In genomic region chr22:43901976-43902643, GRCh38 we compare ENCODE assay signal across 20 cellular contexts. TPM values are rescaled to one million over a fixed set of nuclear protein-coding genes. Genes with fewer than 3 reads are reported as not detected.
A peak's percentile ranks its signal among the peaks of the same experiment; 100 is the strongest.
DNase-seq lines count a peak whose midpoint lies in the region; ATAC-seq, FAIRE-seq and TF ChIP-seq lines count a peak whose summit lies in the region.
"Had no signal": no experiment of that assay in that cellular context is flagged by ENCODE, and none has a peak within 500 bp of the region (broad histone marks: within the 10 kb centered on the region; RNA-seq: fewer than 3 reads in every experiment).

No MANE protein-coding gene starts in this region.

- CTCF ChIA-PET in A549 (lab: Yijun Ruan, JAX): interaction anchor here (1.0 to 7.9 kb wide), 2 partner anchors 18 to 44 kb away, joined by 3 to 97 read pairs; no protein-coding TSS in a partner anchor
- CTCF ChIA-PET in activated CD4-positive, alpha-beta T cell treated with anti-CD3 and anti-CD28 coated beads, Interleukin-2, amount 10 ng/mL, durations not matched to agents 7 days and 5 days (lab: Charles Lee): interaction anchor here (0.8 kb wide), 1 partner anchor 49 kb away, joined by 3 read pairs; no protein-coding TSS in a partner anchor

- no peaks in the 10 kb centered on the region for H3K9me3 ChIP-seq in A549
- no peaks in the 10 kb centered on the region for H3K9me3 ChIP-seq in gastroesophageal sphincter

- TF ChIP-seq POLR2A in A549 (IDR thresholded peaks at IDR 0.05; ENCODE audit: low read length) (no peak), gastroesophageal sphincter (IDR thresholded peaks at IDR 0.05) (no peak)

- H3K27me3 Mint-ChIP-seq in activated CD4-positive, alpha-beta T cell treated with anti-CD3 and anti-CD28 coated beads, Interleukin-2, amount 10 ng/mL, durations not matched to agents 7 days and 5 days: no peaks in the 10 kb centered on the region
- H3K27me3 Mint-ChIP-seq: activated CD4-positive, alpha-beta T cell treated with anti-CD3 and anti-CD28 coated beads, Interleukin-2, amount 10 ng/mL, durations not matched to agents 24 days and 14 days had no signal

- H3K36me3 Mint-ChIP-seq in activated CD4-positive, alpha-beta T cell treated with anti-CD3 and anti-CD28 coated beads, Interleukin-2, amount 10 ng/mL, durations not matched to agents 7 days and 5 days (ENCODE audit: low read depth): no peaks in the 10 kb centered on the region
- H3K36me3 Mint-ChIP-seq: brain had no signal

- H3K27ac ChIP-seq in A549: peak overlapping the region in 1 of 2 experiments; percentile 79; a peak in 4 of 6 replicates
- no peak overlapping the region for H3K27ac ChIP-seq in foreskin keratinocyte
- H3K27ac ChIP-seq in gastroesophageal sphincter: no peak overlapping the region

- H3K4me1 ChIP-seq in A549: peaks cover 38% of the 10 kb centered on the region
- peaks cover 4% of the 10 kb centered on the region for H3K4me1 ChIP-seq in foreskin keratinocyte
- H3K4me1 ChIP-seq in gastroesophageal sphincter: no peaks in the 10 kb centered on the region

- H3K4me2 ChIP-seq in A549: peak overlapping the region; percentile 32; the same call in 2 of the 3 replicates
- H3K4me2 ChIP-seq: GM23338 had no signal

- H3K4me3 ChIP-seq in A549 (no peak overlapping the region), gastroesophageal sphincter (no peak overlapping the region)
- H3K4me3 ChIP-seq: GM23338 had no signal

- no peaks in the 10 kb centered on the region for H3K4me1 Mint-ChIP-seq in activated CD4-positive, alpha-beta T cell treated with anti-CD3 and anti-CD28 coated beads, Interleukin-2, amount 10 ng/mL, durations not matched to agents 7 days and 5 days
- H3K4me1 Mint-ChIP-seq: activated CD4-positive, alpha-beta T cell treated with anti-CD3 and anti-CD28 coated beads, Interleukin-2, amount 10 ng/mL, durations not matched to agents 24 days and 14 days; GM23338 had no signal

- H3K27me3 ChIP-seq in foreskin keratinocyte: peaks cover 4% of the 10 kb centered on the region
- peaks cover 60% of the 10 kb centered on the region for H3K27me3 ChIP-seq in gastroesophageal sphincter

- TF ChIP-seq RAD21 in A549 (conservative IDR thresholded peaks at IDR 0.05 in 1 of 2, IDR thresholded peaks at IDR 0.05 in 1 of 2): no peak

- H3K9me3 Mint-ChIP-seq in activated CD4-positive, alpha-beta T cell treated with anti-CD3 and anti-CD28 coated beads, Interleukin-2, amount 10 ng/mL, durations not matched to agents 7 days and 5 days: no peaks in the 10 kb centered on the region
- H3K9me3 Mint-ChIP-seq: activated CD4-positive, alpha-beta T cell treated with anti-CD3 and anti-CD28 coated beads, Interleukin-2, amount 10 ng/mL, durations not matched to agents 24 days and 14 days had no signal

- no peak overlapping the region for H3K4me3 Mint-ChIP-seq in activated CD4-positive, alpha-beta T cell treated with anti-CD3 and anti-CD28 coated beads, Interleukin-2, amount 10 ng/mL, durations not matched to agents 7 days and 5 days
- H3K4me3 Mint-ChIP-seq: activated CD4-positive, alpha-beta T cell treated with anti-CD3 and anti-CD28 coated beads, Interleukin-2, amount 10 ng/mL, durations not matched to agents 24 days and 14 days; brain; GM23338 had no signal

- POLR2A ChIA-PET in A549 (lab: Yijun Ruan, JAX): no interaction called here
- POLR2A ChIA-PET in activated CD4-positive, alpha-beta T cell treated with anti-CD3 and anti-CD28 coated beads, Interleukin-2, amount 10 ng/mL, durations not matched to agents 7 days and 5 days (lab: Charles Lee): no interaction called here

- no peak overlapping the region for H3K27ac Mint-ChIP-seq in activated CD4-positive, alpha-beta T cell treated with anti-CD3 and anti-CD28 coated beads, Interleukin-2, amount 10 ng/mL, durations not matched to agents 7 days and 5 days
- H3K27ac Mint-ChIP-seq: activated CD4-positive, alpha-beta T cell treated with anti-CD3 and anti-CD28 coated beads, Interleukin-2, amount 10 ng/mL, durations not matched to agents 24 days and 14 days; brain; GM23338 had no signal

- H3K36me3 ChIP-seq in gastroesophageal sphincter: no peaks in the 10 kb centered on the region

- FAIRE-seq in A549 (lab: Jason Lieb, UNC): no peak
- FAIRE-seq: endothelial cell of umbilical vein, HTR-8/SVneo had no signal

- ATAC-seq in A549: peak; percentile 66 to 77; a peak in 5 of 6 replicates
- peak; percentile 49 for ATAC-seq in foreskin keratinocyte
- no peak for ATAC-seq in gastroesophageal sphincter
- ATAC-seq in HG02938 (IDR thresholded peaks at IDR 0.05; ENCODE audit: unreplicated experiment): no peak
- ATAC-seq: GM23338 had no signal

- DNase-seq in A549 (ENCODE audit: low read depth in 1 of 2, low spot score in 1 of 2) (peak; percentile 33 to 56), HCEC 1CT (peak; percentile 94), amniotic epithelial cell (ENCODE audit: low read depth) (peak; percentile 91), foreskin keratinocyte (peak; percentile 51 to 54), NCI-H1105 treated with DMSO at 0.1 percent for 48 hours (lab: John Stamatoyannopoulos, UW) (no peak)
- DNase-seq in activated CD4-positive, alpha-beta T cell treated with anti-CD3 and anti-CD28 coated beads, Interleukin-2, amount 10 ng/mL, durations not matched to agents 7 days and 5 days: no peak
- DNase-seq: activated CD4-positive, alpha-beta T cell treated with anti-CD3 and anti-CD28 coated beads, Interleukin-2, amount 10 ng/mL, durations not matched to agents 24 days and 14 days; midbrain; NCI-H1092 treated with DMSO at 0.1 percent for 48 hours; NCI-H446 treated with DMSO at 0.1 percent for 48 hours; stimulated activated CD8-positive, alpha-beta memory T cell treated with anti-CD3 and anti-CD28 coated beads, Interleukin-4, amount 100 ng/mL, for 48 hours; T-helper 2 cell had no signal

- TF ChIP-seq CTCF in A549 (IDR thresholded peaks at IDR 0.05): no peak
- TF ChIP-seq CTCF in foreskin keratinocyte (conservative IDR thresholded peaks at IDR 0.05): no peak
- TF ChIP-seq CTCF in gastroesophageal sphincter (IDR thresholded peaks at IDR 0.05): no peak

- WGBS in A549 (ENCODE audit: missing lambda C conversion rate): 26% methylated on average over 5 of the region's 5 CpGs
- 13 to 60% methylated on average over 1 of the region's 5 CpGs for WGBS in gastroesophageal sphincter (ENCODE audit: low coverage in 1 of 2), 2 donors

- TF ChIP-seq EP300 in A549 (IDR thresholded peaks at IDR 0.05) (no peak), gastroesophageal sphincter (IDR thresholded peaks at IDR 0.05) (no peak)

RNA-seq across cellular contexts. Expression of gene PNPLA5, which starts 10.3 kb away (rescaled TPM):
- polyA plus RNA-seq in A549 (2011; rRNA removed) (not detected in 2 replicates), A549 (2017; fragmentation: RNase III; extraction: RNeasy Plus Mini Kit Qiagen cat#74134 plus additional on column Dnase treatment) (not detected in 3 replicates), foreskin keratinocyte (0.03 and 0.04 TPM in 2 replicates)
- polyA plus RNA-seq in A549 (2012; cell fraction: cytosol; rRNA removed): not detected in 2 replicates
- polyA plus RNA-seq in A549 (2012; cell fraction: nucleus; rRNA removed): not detected in 2 replicates
- polyA minus RNA-seq in A549 (2011; rRNA and poly(A)+ RNA removed): not detected in 2 replicates
- total RNA-seq in foreskin keratinocyte (0.04 TPM in 1 of 2 replicates, not detected in the other), gastroesophageal sphincter (not detected)
- total RNA-seq in activated CD4-positive, alpha-beta T cell treated with anti-CD3 and anti-CD28 coated beads, Interleukin-2, amount 10 ng/mL, durations not matched to agents 7 days and 5 days: not detected
- total RNA-seq: activated CD4-positive, alpha-beta T cell treated with anti-CD3 and anti-CD28 coated beads, Interleukin-2, amount 10 ng/mL, durations not matched to agents 24 days and 14 days; Daoy; endothelial cell of umbilical vein; urinary bladder had no signal
- polyA plus RNA-seq: endothelial cell of umbilical vein, urinary bladder had no signal

RNA-seq across cellular contexts. Expression of gene PNPLA3, which starts 21.5 kb away (rescaled TPM):
- polyA plus RNA-seq in A549 (2011; rRNA removed) (1.3 TPM in 2 replicates), A549 (2017; fragmentation: RNase III; extraction: RNeasy Plus Mini Kit Qiagen cat#74134 plus additional on column Dnase treatment) (1.00 to 1.8 TPM (median 1.3 TPM) in 3 replicates), foreskin keratinocyte (3.4 and 4.0 TPM in 2 replicates)
- 0.99 and 1.2 TPM in 2 replicates for polyA plus RNA-seq in A549 (2012; cell fraction: cytosol; rRNA removed)
- polyA plus RNA-seq in A549 (2012; cell fraction: nucleus; rRNA removed): 2.2 and 2.3 TPM in 2 replicates
- 1.2 and 1.6 TPM in 2 replicates for polyA minus RNA-seq in A549 (2011; rRNA and poly(A)+ RNA removed)
- total RNA-seq in foreskin keratinocyte (11.7 and 13.2 TPM in 2 replicates), gastroesophageal sphincter (not detected)
- not detected for total RNA-seq in activated CD4-positive, alpha-beta T cell treated with anti-CD3 and anti-CD28 coated beads, Interleukin-2, amount 10 ng/mL, durations not matched to agents 7 days and 5 days

RNA-seq across cellular contexts. Expression of gene SULT4A1, which starts 39.8 kb away (rescaled TPM):
- polyA plus RNA-seq in A549 (2011; rRNA removed): not detected in 2 replicates
- polyA plus RNA-seq in A549 (2012; cell fraction: cytosol; rRNA removed): not detected in 2 replicates
- polyA plus RNA-seq in A549 (2012; cell fraction: nucleus; rRNA removed): not detected in 2 replicates
- polyA plus RNA-seq in A549 (2017; fragmentation: RNase III; extraction: RNeasy Plus Mini Kit Qiagen cat#74134 plus additional on column Dnase treatment): not detected in 3 replicates
- not detected in 2 replicates for polyA minus RNA-seq in A549 (2011; rRNA and poly(A)+ RNA removed)
- total RNA-seq in foreskin keratinocyte: not detected in 2 replicates
- polyA plus RNA-seq in foreskin keratinocyte: 0.04 TPM in 1 of 2 replicates, not detected in the other
- total RNA-seq in gastroesophageal sphincter: 1 to 10 TPM in 1 of 4 donors, under 1 TPM in 2, not detected in 1; 0.16 to 1.7 (median 0.54) TPM
- total RNA-seq in activated CD4-positive, alpha-beta T cell treated with anti-CD3 and anti-CD28 coated beads, Interleukin-2, amount 10 ng/mL, durations not matched to agents 7 days and 5 days: not detected
- total RNA-seq: activated CD4-positive, alpha-beta T cell treated with anti-CD3 and anti-CD28 coated beads, Interleukin-2, amount 10 ng/mL, durations not matched to agents 24 days and 14 days; endothelial cell of umbilical vein had no signal

RNA-seq across cellular contexts. Expression of gene SAMM50, which starts 53.1 kb away (rescaled TPM):
- polyA plus RNA-seq in A549 (2011; rRNA removed) (37.1 and 51.4 TPM in 2 replicates), A549 (2017; fragmentation: RNase III; extraction: RNeasy Plus Mini Kit Qiagen cat#74134 plus additional on column Dnase treatment) (49.3 to 50.8 TPM (median 49.3 TPM) in 3 replicates), foreskin keratinocyte (56.5 and 59.1 TPM in 2 replicates)
- 31.9 and 32.9 TPM in 2 replicates for polyA plus RNA-seq in A549 (2012; cell fraction: cytosol; rRNA removed)
- polyA plus RNA-seq in A549 (2012; cell fraction: nucleus; rRNA removed): 25.3 and 36.5 TPM in 2 replicates
- polyA minus RNA-seq in A549 (2011; rRNA and poly(A)+ RNA removed): 29.6 and 33.1 TPM in 2 replicates
- total RNA-seq in foreskin keratinocyte (53.2 and 55.0 TPM in 2 replicates), gastroesophageal sphincter (10 to 100 TPM; 19.8 to 33.4 (median 31.6) TPM)
- total RNA-seq in activated CD4-positive, alpha-beta T cell treated with anti-CD3 and anti-CD28 coated beads, Interleukin-2, amount 10 ng/mL, durations not matched to agents 7 days and 5 days: 10 to 100 TPM; 46.8 to 50.9 TPM

Comparison
In these comparisons a context has a peak if more than half of its experiments do, and no peak if none do; other contexts are left out.
1. ATAC-seq: peak in A549 (2 of 2) and foreskin keratinocyte (single experiment); none in gastroesophageal sphincter (single experiment) and HG02938 (single experiment).
2. DNase-seq: peak in A549 (2 of 2), HCEC 1CT (single experiment), amniotic epithelial cell (single experiment) and foreskin keratinocyte (2 of 2); none in activated CD4-positive, alpha-beta T cell treated with anti-CD3 and anti-CD28 coated beads, Interleukin-2, amount 10 ng/mL, durations not matched to agents 7 days and 5 days (single experiment) and NCI-H1105 treated with DMSO at 0.1 percent for 48 hours (single experiment).
3. RNA of gene PNPLA3, which starts 21.5 kb away (total RNA-seq): 11.7 to 13.2 TPM in foreskin keratinocyte; not detected in activated CD4-positive, alpha-beta T cell treated with anti-CD3 and anti-CD28 coated beads, Interleukin-2, amount 10 ng/mL, durations not matched to agents 7 days and 5 days and not detected in gastroesophageal sphincter; every median in the first group is over 10 times any median in the second.